Comparison of ENCODE assay signal across 16 cellular contexts in the genomic region with DNA sequence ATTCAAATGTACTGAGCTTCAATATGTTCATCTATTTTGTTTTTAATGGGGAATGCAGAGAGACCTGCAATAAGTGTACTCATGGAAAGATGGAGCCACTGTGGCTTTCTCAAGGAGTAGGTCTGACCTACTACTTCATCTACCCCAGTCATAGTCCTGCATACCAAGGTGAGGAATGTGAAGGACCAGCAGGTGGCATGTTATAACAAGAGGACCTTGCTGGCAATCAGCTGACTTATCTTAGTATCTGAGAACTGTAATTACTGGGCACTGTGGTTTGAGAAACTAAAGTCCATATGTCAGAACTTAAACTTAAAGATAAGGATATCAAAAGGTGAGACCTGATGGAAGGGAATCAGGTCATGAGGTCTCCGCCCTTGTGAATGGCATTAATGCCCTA.
DNase-seq lines count a peak whose midpoint lies in the region; ATAC-seq and TF ChIP-seq lines count a peak whose summit lies in the region.
"Had no signal": no experiment of that assay in that cellular context is flagged by ENCODE, and none has a peak within 500 bp of the region (broad histone marks: within the 10 kb centered on the region; RNA-seq: fewer than 3 reads in every experiment).

No MANE protein-coding gene starts in this region.

- H3K27ac ChIP-seq in VCaP = no peak overlapping the region
- H3K27ac ChIP-seq: sigmoid colon, SK-N-MC had no signal

- peak; percentile 76 for TF ChIP-seq CTCF in VCaP (conservative IDR thresholded peaks at IDR 0.05)

- ATAC-seq in HG03442 (IDR thresholded peaks at IDR 0.05; ENCODE audit: unreplicated experiment) (peak; percentile 36), left colon (peak; percentile 87), HG03432 (IDR thresholded peaks at IDR 0.05; ENCODE audit: unreplicated experiment) (no peak)

- H3K4me1 Mint-ChIP-seq in activated T-helper 2 cell treated with anti-CD3 and anti-CD28 coated beads, Interferon-gamma antibody, Interleukin-2, Interleukin-4, amounts not matched to agents 10 μg/mL and 5 μg/mL and 100 μg/mL, durations not matched to agents 14 hours and 24 hours and 36 hours (ENCODE audit: low read depth) = no peaks in the 10 kb centered on the region
- H3K4me1 Mint-ChIP-seq: nephron had no signal

- H3K27me3 Mint-ChIP-seq in activated T-helper 2 cell treated with anti-CD3 and anti-CD28 coated beads, Interferon-gamma antibody, Interleukin-2, Interleukin-4, amounts not matched to agents 10 μg/mL and 5 μg/mL and 100 μg/mL, durations not matched to agents 14 hours and 24 hours and 36 hours (ENCODE audit: low read depth) = no peaks in the 10 kb centered on the region

- H3K27ac Mint-ChIP-seq in activated T-helper 2 cell treated with anti-CD3 and anti-CD28 coated beads, Interferon-gamma antibody, Interleukin-2, Interleukin-4, amounts not matched to agents 10 μg/mL and 5 μg/mL and 100 μg/mL, durations not matched to agents 14 hours and 24 hours and 36 hours = no peak overlapping the region
- H3K27ac Mint-ChIP-seq: nephron had no signal

- DNase-seq in DMS53 (lab: John Stamatoyannopoulos, UW) (peak; percentile 57), left colon (peak in 1 of 2 donors; percentile 14), hippocampal formation (lab: John Stamatoyannopoulos, UW) (no peak)
- no peak for DNase-seq in stimulated activated CD8-positive, alpha-beta memory T cell treated with anti-CD3 and anti-CD28 coated beads, Interleukin-4, amount 100 ng/mL, for 48 hours
- DNase-seq in activated T-helper 2 cell treated with anti-CD3 and anti-CD28 coated beads, Interferon-gamma antibody, Interleukin-2, Interleukin-4, amounts not matched to agents 10 μg/mL and 5 μg/mL and 100 μg/mL, durations not matched to agents 14 hours and 24 hours and 36 hours (ENCODE audit: low spot score) = no peak
- DNase-seq: activated CD4-positive, CD25-positive, alpha-beta regulatory T cell treated with anti-CD3 and anti-CD28 coated beads, Interleukin-2, amount 50 U/mL, for 72 hours; activated T-cell treated with anti-CD3 and anti-CD28 coated beads, Interleukin-2, amount 50 U/mL, for 48 hours; amygdala; cortex of kidney; DMS153; sigmoid colon had no signal

- H3K4me3 Mint-ChIP-seq in activated T-helper 2 cell treated with anti-CD3 and anti-CD28 coated beads, Interferon-gamma antibody, Interleukin-2, Interleukin-4, amounts not matched to agents 10 μg/mL and 5 μg/mL and 100 μg/mL, durations not matched to agents 14 hours and 24 hours and 36 hours (ENCODE audit: low read depth) = no peak overlapping the region
- H3K4me3 Mint-ChIP-seq: nephron had no signal

- no peaks in the 10 kb centered on the region for H3K36me3 Mint-ChIP-seq in activated T-helper 2 cell treated with anti-CD3 and anti-CD28 coated beads, Interferon-gamma antibody, Interleukin-2, Interleukin-4, amounts not matched to agents 10 μg/mL and 5 μg/mL and 100 μg/mL, durations not matched to agents 14 hours and 24 hours and 36 hours (ENCODE audit: low read depth)

- H3K9me3 Mint-ChIP-seq in activated T-helper 2 cell treated with anti-CD3 and anti-CD28 coated beads, Interferon-gamma antibody, Interleukin-2, Interleukin-4, amounts not matched to agents 10 μg/mL and 5 μg/mL and 100 μg/mL, durations not matched to agents 14 hours and 24 hours and 36 hours = no peaks in the 10 kb centered on the region
- H3K9me3 Mint-ChIP-seq: nephron had no signal

- intact Hi-C loops in left colon (cut with DNase I, micrococcal nuclease) = no loop called here
- intact Hi-C loops in activated T-helper 2 cell treated with anti-CD3 and anti-CD28 coated beads, Interferon-gamma antibody, Interleukin-2, Interleukin-4, amounts not matched to agents 10 μg/mL and 5 μg/mL and 100 μg/mL, durations not matched to agents 14 hours and 24 hours and 36 hours (cut with micrococcal nuclease) = no loop called here
